ENCODE assay signal across 18 cellular contexts in genomic region chr2:205883965-205884364, GRCh38.
DNase-seq lines count a peak whose midpoint lies in the region; TF ChIP-seq lines count a peak whose summit lies in the region.
"Had no signal": no experiment of that assay in that cellular context is flagged by ENCODE, and none has a peak within 500 bp of the region (broad histone marks: within the 10 kb centered on the region; RNA-seq: fewer than 3 reads in every experiment).

No MANE protein-coding gene starts in this region.

- TF ChIP-seq CTCF in HFFc6 (IDR thresholded peaks at IDR 0.05), result no peak

- no peaks in the 10 kb centered on the region for H3K36me3 Mint-ChIP-seq in HFFc6 (ENCODE audit: low read depth)

- no peak overlapping the region for H3K4me3 ChIP-seq in SJCRH30
- H3K4me3 ChIP-seq: GM23248 had no signal

- no peaks in the 10 kb centered on the region; the same call in 1 of the 2 replicates for H3K9me3 ChIP-seq in SJCRH30 (replicated peaks)
- H3K9me3 ChIP-seq: BE2C had no signal

- H3K27me3 Mint-ChIP-seq in HFFc6 (ENCODE audit: insufficient read depth), result peaks cover 14% of the 10 kb centered on the region

- H3K4me1 Mint-ChIP-seq in HFFc6 (ENCODE audit: low read depth), result peaks cover under 1% of the 10 kb centered on the region; the same call in 1 of the 2 replicates

- no peak overlapping the region for H3K4me3 Mint-ChIP-seq in HFFc6
- H3K4me3 Mint-ChIP-seq: CD4-positive, alpha-beta T cell had no signal

- no peaks in the 10 kb centered on the region for H3K36me3 ChIP-seq in SJCRH30
- H3K36me3 ChIP-seq: BE2C had no signal

- no peaks in the 10 kb centered on the region for H3K9me3 Mint-ChIP-seq in HFFc6
- H3K9me3 Mint-ChIP-seq: CD4-positive, alpha-beta T cell had no signal

- H3K27ac Mint-ChIP-seq in HFFc6, result no peak overlapping the region
- H3K27ac Mint-ChIP-seq: CD4-positive, alpha-beta T cell had no signal

- peak; percentile 26 for DNase-seq in NCI-H1092 treated with DMSO at 0.1 percent for 48 hours (lab: John Stamatoyannopoulos, UW)
- DNase-seq in NCI-H1092 (lab: John Stamatoyannopoulos, UW), result no peak
- peak; percentile 88 for DNase-seq in DMS53 (lab: John Stamatoyannopoulos, UW)
- peak; percentile 61 for DNase-seq in NCI-H2171 treated with DMSO at 0.1 percent for 48 hours (lab: John Stamatoyannopoulos, UW)
- DNase-seq in SJCRH30, result peak; percentile 79 to 84
- no peak for DNase-seq in HFFc6
- no peak for DNase-seq in mesenteric fat pad (ENCODE audit: low spot score)
- no peak for DNase-seq in T-helper 9 cell
- DNase-seq: 8988T; BE2C; Calu3; CD4-positive, alpha-beta T cell; GF-D8; GM23248; HCEC 1CT; NCI-H187; SIG-M5; T-helper 2 cell had no signal

- H3K27me3 ChIP-seq in SJCRH30, result 0 out of 2 replicates have a peak, but pooled peaks cover under 1% of the 10 kb centered on the region
- H3K27me3 ChIP-seq: BE2C had no signal

- no peak overlapping the region for H3K27ac ChIP-seq in SJCRH30
- H3K27ac ChIP-seq: GM23248 had no signal

- H3K4me1 ChIP-seq in SJCRH30, result peaks cover 15% of the 10 kb centered on the region
- H3K4me1 ChIP-seq: BE2C had no signal

Comparison
In these comparisons a context has a peak if more than half of its experiments do, and no peak if none do; other contexts are left out.
1. DNase-seq: peak in NCI-H1092 treated with DMSO at 0.1 percent for 48 hours (single experiment), DMS53 (single experiment), NCI-H2171 treated with DMSO at 0.1 percent for 48 hours (single experiment) and SJCRH30 (2 of 2); none in NCI-H1092 (single experiment), HFFc6 (single experiment), mesenteric fat pad (single experiment) and T-helper 9 cell (single experiment).